Comparison of ENCODE assay signal across 1 cellular context in the genomic region with DNA sequence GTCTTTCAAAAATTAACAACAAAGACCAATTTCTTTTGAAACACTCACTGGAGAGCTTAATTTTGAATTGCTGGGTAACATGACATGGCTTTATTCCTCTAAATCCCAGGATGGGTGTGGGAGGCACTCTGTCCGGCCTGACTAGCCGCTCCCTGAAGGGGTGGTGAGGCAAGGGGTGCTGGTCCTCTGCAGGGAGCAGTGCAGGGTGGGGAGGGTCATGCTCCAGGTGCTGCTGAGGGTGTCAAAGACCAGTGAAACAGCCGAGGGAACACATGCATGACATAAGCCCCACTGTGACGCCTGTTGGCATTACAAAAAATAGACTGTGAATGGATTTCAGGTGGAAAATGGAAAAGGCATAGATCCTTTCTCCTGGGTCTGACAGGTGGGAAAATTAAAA.
TF ChIP-seq lines count a peak whose summit lies in the region.

No MANE protein-coding gene starts in this region.

TF ChIP-seq in GM23338, 12 proteins besides CTCF, POLR2A, EP300 and RAD21 (continued from another document):
- no peak for TF ChIP-seq ZNF462 (CRISPR knock-in tag; IDR thresholded peaks at IDR 0.05)
- no peak for TF ChIP-seq ZNF331 (CRISPR knock-in tag; IDR thresholded peaks at IDR 0.05; ENCODE audit: low read depth)
- TF ChIP-seq CREB1 (CRISPR knock-in tag; IDR thresholded peaks at IDR 0.05; ENCODE audit: low read depth), result no peak
- TF ChIP-seq EZH2phosphoT487 (IDR thresholded peaks at IDR 0.05; ENCODE audit: unreplicated experiment), result no peak
- TF ChIP-seq ETS1 (IDR thresholded peaks at IDR 0.05), result no peak
- TF ChIP-seq JUNB (IDR thresholded peaks at IDR 0.05; ENCODE audit: unreplicated experiment), result no peak
- no peak for TF ChIP-seq EZH2 (IDR thresholded peaks at IDR 0.05; ENCODE audit: low read depth, unreplicated experiment)
